Comparison of ENCODE assay signal across 13 cellular contexts in the genomic region with DNA sequence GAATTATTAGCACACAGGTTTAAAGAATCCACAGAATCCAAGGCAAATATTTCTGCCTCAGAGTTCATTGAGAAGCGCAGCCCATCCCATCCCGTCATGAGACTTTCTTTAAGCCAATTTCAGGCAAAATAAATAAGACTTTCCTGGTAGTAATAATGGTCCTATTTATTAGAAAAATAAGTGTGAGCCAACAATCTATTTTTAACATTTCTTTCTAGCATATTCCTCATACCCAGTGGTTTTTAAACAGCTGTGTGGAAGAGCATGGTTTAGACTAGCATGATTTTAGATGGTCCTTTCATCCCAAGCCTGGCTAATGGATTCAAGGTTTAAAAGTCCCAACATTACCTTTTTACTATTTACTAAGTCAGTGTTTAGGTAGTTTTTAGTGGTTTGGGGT.
A peak's percentile ranks its signal among the peaks of the same experiment; 100 is the strongest.
DNase-seq lines count a peak whose midpoint lies in the region; ATAC-seq and TF ChIP-seq lines count a peak whose summit lies in the region.
"Had no signal": no experiment of that assay in that cellular context is flagged by ENCODE, and none has a peak within 500 bp of the region (broad histone marks: within the 10 kb centered on the region; RNA-seq: fewer than 3 reads in every experiment).

No MANE protein-coding gene starts in this region.

- H3K27me3 ChIP-seq in cardiac muscle cell (no peaks in the 10 kb centered on the region), Karpas-422 (ENCODE audit: low read length) (no peaks in the 10 kb centered on the region)

- H3K27ac ChIP-seq in cardiac muscle cell (peak overlapping the region; percentile 72), Karpas-422 (ENCODE audit: low read length) (no peak overlapping the region)
- H3K27ac ChIP-seq: C4-2B had no signal

- peaks cover 43% of the 10 kb centered on the region for H3K36me3 ChIP-seq in cardiac muscle cell
- H3K36me3 ChIP-seq in Karpas-422 (ENCODE audit: insufficient read depth, low read length), result peaks cover 18% of the 10 kb centered on the region

- H3K9me3 ChIP-seq in cardiac muscle cell (ENCODE audit: low read depth), result no peaks in the 10 kb centered on the region
- no peaks in the 10 kb centered on the region for H3K9me3 ChIP-seq in Karpas-422 (ENCODE audit: low read length)

- H3K79me2 ChIP-seq in Karpas-422 (ENCODE audit: low read length), result no peaks in the 10 kb centered on the region

- no peak overlapping the region for H3K9ac ChIP-seq in Karpas-422 (ENCODE audit: low read length)

- peak; percentile 94 for ATAC-seq in sciatic nerve
- ATAC-seq: GM12878 had no signal

- no peaks in the 10 kb centered on the region for H4K20me1 ChIP-seq in Karpas-422 (ENCODE audit: insufficient read depth, low read depth, low read length)

- DNase-seq in cardiac muscle cell (ENCODE audit: low read depth in 1 of 2, low spot score in 1 of 2), result no peak
- DNase-seq in cardiac septum (ENCODE audit: low spot score), result no peak
- DNase-seq in epidermal melanocyte (ENCODE audit: insufficient read length, low spot score), result peak; percentile 66
- DNase-seq in sciatic nerve (ENCODE audit: low spot score), result no peak
- DNase-seq in MV-4-11 (lab: John Stamatoyannopoulos, UW), result no peak
- DNase-seq in Karpas-422, result no peak
- DNase-seq in NCI-H446 treated with DMSO at 0.1 percent for 48 hours (lab: John Stamatoyannopoulos, UW), result no peak
- DNase-seq: CD4-positive, alpha-beta memory T cell; DMS79; GOT3; H9 had no signal

- no peaks in the 10 kb centered on the region for H3K9me2 ChIP-seq in Karpas-422 (replicated peaks; ENCODE audit: insufficient read depth, low read length)

- H3K4me1 ChIP-seq in cardiac muscle cell (ENCODE audit: low read depth), result peaks cover 6% of the 10 kb centered on the region
- H3K4me1 ChIP-seq in Karpas-422 (ENCODE audit: low read length), result peaks cover 37% of the 10 kb centered on the region

- no peak overlapping the region for H2AFZ ChIP-seq in Karpas-422 (ENCODE audit: low read length)

- no peak for TF ChIP-seq CTCF in cardiac muscle cell (IDR thresholded peaks at IDR 0.05; ENCODE audit: low read depth, low read length)

- H3K4me3 ChIP-seq in cardiac muscle cell (no peak overlapping the region), Karpas-422 (ENCODE audit: low read length) (no peak overlapping the region)
- H3K4me3 ChIP-seq: GM12878 had no signal

- H3K4me2 ChIP-seq in Karpas-422 (ENCODE audit: low read depth, low read length, poor library complexity, severe bottlenecking), result no peak overlapping the region

- intact Hi-C loops in cardiac septum (cut with DNase I), result loop anchor here (5.0 kb wide), 1 partner anchor 41 kb away; no protein-coding TSS in a partner anchor
- intact Hi-C loops in sciatic nerve (cut with DNase I), result no loop called here
